In genomic region chrX:102899940-102900916, GRCh38 we compare ENCODE assay signal across 8 cellular contexts. TPM values are rescaled to one million over a fixed set of nuclear protein-coding genes. Genes with fewer than 3 reads are reported as not detected.
DNase-seq lines count a peak whose midpoint lies in the region; ATAC-seq and TF ChIP-seq lines count a peak whose summit lies in the region.

No MANE protein-coding gene starts in this region.

- no peak overlapping the region for H2AK5ac ChIP-seq in mesendoderm (ENCODE audit: low read length)

- peak; percentile 67 for TF ChIP-seq CTCF in BJ (IDR thresholded peaks at IDR 0.05; ENCODE audit: insufficient read depth, low read depth, low read length)

- no peaks in the 10 kb centered on the region for H3K79me1 ChIP-seq in mesendoderm (ENCODE audit: low read length)

- no peak overlapping the region for H3K23ac ChIP-seq in mesendoderm (ENCODE audit: low read length)

- no peaks in the 10 kb centered on the region for H3K4me1 ChIP-seq in mesendoderm (ENCODE audit: control insufficient read depth, low read depth, low read length)

- no peak overlapping the region for H2BK15ac ChIP-seq in mesendoderm (replicated peaks; ENCODE audit: low read depth)

- no peak overlapping the region for H2BK5ac ChIP-seq in mesendoderm (ENCODE audit: low read length)

- intact Hi-C loops in activated CD4-positive, alpha-beta T cell treated with anti-CD3 and anti-CD28 coated beads, Interleukin-2, amount 10 ng/mL, durations not matched to agents 24 days and 14 days (cut with micrococcal nuclease), result loop anchor here (5.0 kb wide), 1 partner anchor 38 kb away; no protein-coding TSS in a partner anchor

- no peak overlapping the region for H3K4me2 ChIP-seq in mesendoderm (ENCODE audit: low read length)

- ATAC-seq in GM18873 (IDR thresholded peaks at IDR 0.05; ENCODE audit: low FRiP score, unreplicated experiment) (peak; percentile 76), HG03108 (IDR thresholded peaks at IDR 0.05; ENCODE audit: unreplicated experiment) (peak; percentile 91)

- no peak overlapping the region for H2BK120ac ChIP-seq in mesendoderm (ENCODE audit: low read depth, low read length)

- H3K27ac ChIP-seq in mesendoderm (ENCODE audit: low read depth, low read length), result no peak overlapping the region

- no peak overlapping the region for H3K4ac ChIP-seq in mesendoderm (ENCODE audit: low read depth, low read length)

- H3K18ac ChIP-seq in mesendoderm (ENCODE audit: low read length), result no peak overlapping the region

- H3K4me3 Mint-ChIP-seq in activated CD4-positive, alpha-beta T cell treated with anti-CD3 and anti-CD28 coated beads, Interleukin-2, amount 10 ng/mL, durations not matched to agents 24 days and 14 days, result peak overlapping the region; percentile 15

- H3K4me1 Mint-ChIP-seq in activated CD4-positive, alpha-beta T cell treated with anti-CD3 and anti-CD28 coated beads, Interleukin-2, amount 10 ng/mL, durations not matched to agents 24 days and 14 days, result peaks cover 3% of the 10 kb centered on the region

- no peaks in the 10 kb centered on the region for H3K79me2 ChIP-seq in mesendoderm (ENCODE audit: control insufficient read depth, insufficient read depth, low read length)

- H3K36me3 ChIP-seq in BJ (ENCODE audit: control insufficient read depth, insufficient read depth, low read length), result no peaks in the 10 kb centered on the region; the same call in 1 of the 2 replicates
- H3K36me3 ChIP-seq in mesendoderm (ENCODE audit: control insufficient read depth, insufficient read depth, low read length), result no peaks in the 10 kb centered on the region

- H3K56ac ChIP-seq in mesendoderm (ENCODE audit: low read length), result no peak overlapping the region

- H3K9me3 Mint-ChIP-seq in activated CD4-positive, alpha-beta T cell treated with anti-CD3 and anti-CD28 coated beads, Interleukin-2, amount 10 ng/mL, durations not matched to agents 24 days and 14 days, result no peaks in the 10 kb centered on the region

- WGBS in mesendoderm (ENCODE audit: extremely low coverage, insufficient coverage, low lambda C conversion rate), result no CpG with 5 or more reads among the region's 15 CpGs

- no peaks in the 10 kb centered on the region for H3K27me3 Mint-ChIP-seq in activated CD4-positive, alpha-beta T cell treated with anti-CD3 and anti-CD28 coated beads, Interleukin-2, amount 10 ng/mL, durations not matched to agents 24 days and 14 days

- peaks cover 2% of the 10 kb centered on the region for H3K36me3 Mint-ChIP-seq in activated CD4-positive, alpha-beta T cell treated with anti-CD3 and anti-CD28 coated beads, Interleukin-2, amount 10 ng/mL, durations not matched to agents 24 days and 14 days (ENCODE audit: low read depth)

- no peak overlapping the region for H4K8ac ChIP-seq in mesendoderm (ENCODE audit: low read depth, low read length)

- H3K27me3 ChIP-seq in BJ (ENCODE audit: control insufficient read depth, insufficient read depth, low read length) (no peaks in the 10 kb centered on the region), mesendoderm (ENCODE audit: insufficient read depth, low read length, poor library complexity) (no peaks in the 10 kb centered on the region)

- H4K5ac ChIP-seq in mesendoderm (ENCODE audit: low read length), result no peak overlapping the region

- no peak overlapping the region for H3K9ac ChIP-seq in mesendoderm (ENCODE audit: low read length)

- no peak overlapping the region for H3K4me3 ChIP-seq in BJ (ENCODE audit: low read depth, low read length)
- H3K4me3 ChIP-seq in mesendoderm (ENCODE audit: low read length), result no peak overlapping the region

- POLR2A ChIA-PET in BJ (lab: Charles Lee), result no interaction called here

- no peak overlapping the region for H3K27ac Mint-ChIP-seq in activated CD4-positive, alpha-beta T cell treated with anti-CD3 and anti-CD28 coated beads, Interleukin-2, amount 10 ng/mL, durations not matched to agents 24 days and 14 days

- CTCF ChIA-PET in BJ (lab: Yijun Ruan, JAX), result interaction anchor here (0.6 to 2.5 kb wide), 18 partner anchors 11 to 1042 kb away, joined by 3 to 11 read pairs (median 4); no protein-coding TSS in a partner anchor

- DNase-seq in BJ (ENCODE audit: low read depth) (peak; percentile 18), NCI-H345 treated with DMSO at 0.1 percent for 48 hours (lab: John Stamatoyannopoulos, UW; ENCODE audit: unreplicated experiment) (peak; percentile 4), dermis blood vessel endothelial cell (peak; percentile 78), mesendoderm (peak; percentile 72)
- DNase-seq in activated CD4-positive, alpha-beta T cell treated with anti-CD3 and anti-CD28 coated beads, Interleukin-2, amount 10 ng/mL, durations not matched to agents 24 days and 14 days, result peak; percentile 89
- DNase-seq in stimulated activated CD8-positive, alpha-beta memory T cell treated with anti-CD3 and anti-CD28 coated beads, Interleukin-2, amount 100 ng/mL, for 48 hours (ENCODE audit: low read depth in 2 of 2), result peak; percentile 38 to 63

RNA-seq across cellular contexts. Expression of gene RAB40AL, which starts 36.8 kb away (rescaled TPM):
- 0.32 and 0.39 TPM in 2 replicates for polyA plus RNA-seq in BJ (2011; rRNA removed)
- 4.2 and 4.9 TPM in 2 replicates for polyA minus RNA-seq in BJ (2011; rRNA and poly(A)+ RNA removed)
- 0.26 and 0.68 TPM in 2 replicates for total RNA-seq in activated CD4-positive, alpha-beta T cell treated with anti-CD3 and anti-CD28 coated beads, Interleukin-2, amount 10 ng/mL, durations not matched to agents 24 days and 14 days
- total RNA-seq in dermis blood vessel endothelial cell, result 0.14 TPM in 1 of 2 replicates, not detected in the other
- not detected for polyA plus RNA-seq in mesendoderm (2013, experiment 1 of 2)
- 0.06 TPM for polyA plus RNA-seq in mesendoderm (2013, experiment 2 of 2)

Comparison
In these comparisons a context has a peak if more than half of its experiments do, and no peak if none do; other contexts are left out.
1. DNase-seq: peak in every context shown above with its lines; median percentile 89 in activated CD4-positive, alpha-beta T cell treated with anti-CD3 and anti-CD28 coated beads, Interleukin-2, amount 10 ng/mL, durations not matched to agents 24 days and 14 days; 78 in dermis blood vessel endothelial cell; 72 in mesendoderm; 50 in stimulated activated CD8-positive, alpha-beta memory T cell treated with anti-CD3 and anti-CD28 coated beads, Interleukin-2, amount 100 ng/mL, for 48 hours; 18 in BJ; 4 in NCI-H345 treated with DMSO at 0.1 percent for 48 hours.